22 cellular contexts compared by ENCODE assay signal in the genomic region with DNA sequence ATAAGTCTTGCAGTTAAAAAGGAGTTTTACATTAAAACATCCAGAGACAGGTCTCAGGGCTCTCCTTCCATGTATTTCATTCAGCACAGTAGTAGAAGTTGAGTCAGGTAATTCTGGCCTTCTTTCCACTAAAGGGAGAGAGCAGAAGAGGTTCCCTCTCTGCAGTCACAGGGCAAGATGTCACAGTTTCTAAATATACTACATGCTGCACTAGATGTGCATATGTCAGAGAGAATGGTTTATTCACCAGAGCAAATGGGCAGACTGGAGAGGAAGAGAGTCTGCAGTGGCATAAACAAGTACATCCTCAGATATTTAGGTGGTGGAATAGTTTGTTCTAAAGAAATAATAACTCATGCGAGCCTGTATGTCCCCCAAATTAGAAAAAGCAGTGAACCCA.
DNase-seq lines count a peak whose midpoint lies in the region; ATAC-seq and TF ChIP-seq lines count a peak whose summit lies in the region.
"Had no signal": no experiment of that assay in that cellular context is flagged by ENCODE, and none has a peak within 500 bp of the region (broad histone marks: within the 10 kb centered on the region; RNA-seq: fewer than 3 reads in every experiment).

No MANE protein-coding gene starts in this region.

- H3K4me3 ChIP-seq in Panc1 (ENCODE audit: low read depth in 2 of 2, low read length in 2 of 2) (no peak overlapping the region), heart right ventricle (no peak overlapping the region)
- H3K4me3 ChIP-seq: HAP-1, SJSA1, tibial artery had no signal

- DNase-seq in CD1c-positive myeloid dendritic cell (ENCODE audit: extremely low spot score): peak; percentile 44
- DNase-seq in Panc1 (ENCODE audit: low read depth, low spot score): no peak
- no peak for DNase-seq in heart right ventricle
- DNase-seq in pons (ENCODE audit: low spot score): peak; percentile 46
- DNase-seq in HUDEP-2 (lab: John Stamatoyannopoulos, UW; ENCODE audit: unreplicated experiment in 76 of 76): no peak
- no peak for DNase-seq in stimulated activated naive CD4-positive, alpha-beta T cell (lab: John Stamatoyannopoulos, UW)
- DNase-seq: activated CD4-positive, alpha-beta T cell treated with anti-CD3 and anti-CD28 coated beads for 36 hours; activated CD8-positive, alpha-beta memory T cell treated with anti-CD3 and anti-CD28 coated beads for 24 hours; activated naive CD4-positive, alpha-beta T cell; activated T-cell treated with anti-CD3 and anti-CD28 coated beads, Interleukin-2, amount 50 U/mL, for 4 hours; cortex of kidney; glutamatergic neuron; kidney glomerular epithelial cell; naive thymus-derived CD8-positive, alpha-beta T cell; NCI-H1105; NCI-H2029; NCI-H2227 treated with DMSO at 0.1 percent for 48 hours; tibial artery had no signal

- H3K4me1 ChIP-seq in Panc1 (ENCODE audit: control insufficient read depth, insufficient read depth, low read length): peaks cover 36% of the 10 kb centered on the region
- peaks cover 4 to 42% (median 25%) of the 10 kb centered on the region in 9 donors for H3K4me1 ChIP-seq in heart right ventricle

- intact Hi-C loops in Panc1 (cut with micrococcal nuclease; ENCODE audit: unreplicated experiment): no loop called here
- intact Hi-C loops in heart right ventricle (cut with DNase I): loop anchor here in 2 of 10 donors (10.0 kb wide), 2 partner anchors 135 to 245 kb away; partner anchors contain the start of genes KICS2 (in 1 of the 2) and SRGAP1 (in 1 of the 2)

- no TSS peak for BruUV-seq in Panc1 (replicated peaks; lab: Mats Ljungman, UMichigan)

- no peak for TF ChIP-seq CTCF in Panc1 (IDR thresholded peaks at IDR 0.05)
- no peak for TF ChIP-seq CTCF in heart right ventricle (IDR thresholded peaks at IDR 0.05)

- CTCF ChIA-PET in Panc1 (lab: Charles Lee): no interaction called here

- POLR2A ChIA-PET in Panc1 (lab: Charles Lee): interaction anchor here (0.6 kb wide), 1 partner anchor 38 kb away, joined by 4 read pairs; no protein-coding TSS in a partner anchor

- H3K9me3 ChIP-seq in Panc1 (ENCODE audit: control insufficient read depth, insufficient read depth, low read depth, low read length): no peaks in the 10 kb centered on the region
- H3K9me3 ChIP-seq in heart right ventricle: no peaks in the 10 kb centered on the region
- H3K9me3 ChIP-seq: HAP-1, SJSA1, tibial artery had no signal

- ATAC-seq in Panc1 (no peak), heart right ventricle (peak in 6 of 8 donors; percentile 60 to 81 (median 64)), GM21528 (IDR thresholded peaks at IDR 0.05; ENCODE audit: low FRiP score, unreplicated experiment) (no peak), HG03571 (IDR thresholded peaks at IDR 0.05; ENCODE audit: unreplicated experiment) (no peak)
- ATAC-seq: activated CD4-positive, alpha-beta T cell treated with anti-CD3 and anti-CD28 coated beads for 36 hours; activated T-cell treated with anti-CD3 and anti-CD28 coated beads, Interleukin-2, amount 50 U/mL, for 4 hours; naive thymus-derived CD8-positive, alpha-beta T cell had no signal

- in situ Hi-C loops in Panc1 (cut with HindIII; ENCODE audit: low pct_unique_long_range_greater_than_20kb, low sequenced_read_pairs): no loop called here

- H3K36me3 ChIP-seq in Panc1 (ENCODE audit: control insufficient read depth, insufficient read depth, low read length) (no peaks in the 10 kb centered on the region; the same call in none of the 2 replicates), heart right ventricle (peaks cover 0 to 1% (median 0%) of the 10 kb centered on the region in 9 donors)
- H3K36me3 ChIP-seq: HAP-1, tibial artery had no signal

- H3K27ac ChIP-seq in Panc1 (ENCODE audit: low read length) (peak overlapping the region; percentile 78), heart right ventricle (peak overlapping the region in 8 of 10 donors; percentile 71 to 89 (median 82))

- no peaks in the 10 kb centered on the region for H3K27me3 ChIP-seq in Panc1 (ENCODE audit: control insufficient read depth, insufficient read depth, low read length)
- no peaks in the 10 kb centered on the region for H3K27me3 ChIP-seq in heart right ventricle
- H3K27me3 ChIP-seq: SJSA1, tibial artery had no signal

- 81 to 85% methylated on average over 1 of the region's 1 CpG for WGBS in heart right ventricle, 2 donors

Comparison
In these comparisons a context has a peak if more than half of its experiments do, and no peak if none do; other contexts are left out.
1. DNase-seq: peak in CD1c-positive myeloid dendritic cell (single experiment) and pons (single experiment); none in Panc1 (single experiment), heart right ventricle (0 of 2), HUDEP-2 (0 of 76) and stimulated activated naive CD4-positive, alpha-beta T cell (0 of 6).
2. ATAC-seq: peak in heart right ventricle (6 of 8); none in Panc1 (single experiment), GM21528 (single experiment) and HG03571 (single experiment).